27 cellular contexts compared by ENCODE assay signal in genomic region chr20:62347445-62347844, GRCh38.
"Had no signal": no experiment of that assay in that cellular context is flagged by ENCODE, and none has a peak within 500 bp of the region (broad histone marks: within the 10 kb centered on the region; RNA-seq: fewer than 3 reads in every experiment).

No MANE protein-coding gene starts in this region.

- DNase-seq: activated CD4-positive, alpha-beta T cell treated with anti-CD3 and anti-CD28 coated beads, Interleukin-2, amount 10 ng/mL, durations not matched to agents 24 days and 14 days; activated CD4-positive, alpha-beta T cell treated with anti-CD3 and anti-CD28 coated beads, Interleukin-2, amount 50 U/mL, for 4 hours; activated CD8-positive, alpha-beta T cell treated with anti-CD3 and anti-CD28 coated beads for 36 hours; activated effector memory CD4-positive, alpha-beta T cell treated with anti-CD3 and anti-CD28 coated beads, Interleukin-2, amount 50 U/mL, for 16 hours; activated naive CD4-positive, alpha-beta T cell; activated naive CD4-positive, alpha-beta T cell treated with anti-CD3 and anti-CD28 coated beads, Interleukin-2, amount 50 U/mL, for 16 hours; activated naive CD8-positive, alpha-beta T cell treated with anti-CD3 and anti-CD28 coated beads, Interleukin-2, amount 10 ng/mL, durations not matched to agents 7 days and 5 days; activated T-cell treated with anti-CD3 and anti-CD28 coated beads, Interleukin-2, amount 50 U/mL, for 1 hour; activated T-cell treated with anti-CD3 and anti-CD28 coated beads, Interleukin-2, amount 50 U/mL, for 72 hours; amygdala; Karpas-422; KBM-7; NCI-H1105; NCI-H1436; NCI-H1694; NCI-H1930; NCI-H510A; NCI-H526 treated with DMSO at 0.1 percent for 48 hours; NCI-H774; OCI-M1; SIG-M5; T1000 had no signal

- H3K27me3 ChIP-seq: ascending aorta, cardiac muscle cell had no signal

- H3K27ac ChIP-seq: ascending aorta, cardiac muscle cell had no signal

- H3K9me3 ChIP-seq: ascending aorta had no signal

- H3K4me3 ChIP-seq: ascending aorta, cardiac muscle cell had no signal

- ATAC-seq: activated CD8-positive, alpha-beta T cell treated with anti-CD3 and anti-CD28 coated beads for 36 hours; activated T-cell treated with anti-CD3 and anti-CD28 coated beads, Interleukin-2, amount 50 U/mL, for 72 hours; activated T-helper 17 cell treated with anti-CD3 and anti-CD28 coated beads, Interleukin-2, amount 50 U/mL, for 72 hours; Panc1; Right ventricle myocardium inferior had no signal
